23 cellular contexts compared by ENCODE assay signal in genomic region chr17:50457621-50458020, GRCh38. TPM values are rescaled to one million over a fixed set of nuclear protein-coding genes. Genes with fewer than 3 reads are reported as not detected.
"Had no signal": no experiment of that assay in that cellular context is flagged by ENCODE, and none has a peak within 500 bp of the region (broad histone marks: within the 10 kb centered on the region; RNA-seq: fewer than 3 reads in every experiment).

No MANE protein-coding gene starts in this region.

- ATAC-seq: Panc1 had no signal

- H3K4me2 ChIP-seq: KMS-11, SK-N-SH had no signal

- H3K27ac ChIP-seq: HL-60, KMS-11, RWPE1 had no signal

- H3K9ac ChIP-seq: KMS-11, SK-N-SH had no signal

- H3K9me3 ChIP-seq: SK-N-SH had no signal

- H3K9me2 ChIP-seq: SK-N-SH had no signal

- DNase-seq: IMR-90, Kasumi-1, MM.1S, NCI-H1092 treated with DMSO at 0.1 percent for 48 hours, NCI-H1436, NCI-H187, NCI-H2029, NCI-H2081 treated with DMSO at 0.1 percent for 48 hours, NCI-H2171, NCI-H446, NCI-H510A, NCI-H524 treated with DMSO at 0.1 percent for 48 hours, NCI-H69, NCI-H774, SHP77, SK-N-SH, SW 1271 had no signal

RNA-seq across cellular contexts. Expression of gene CHAD, which starts 11.1 kb away (rescaled TPM):
- total RNA-seq: IMR-90, M059J, SK-MEL-5 had no signal
- polyA plus RNA-seq: SK-N-SH had no signal

RNA-seq across cellular contexts. Expression of gene MYCBPAP, which starts 50.6 kb away (rescaled TPM):
- total RNA-seq: M059J had no signal
